Comparison of ENCODE assay signal across 21 cellular contexts in the genomic region with DNA sequence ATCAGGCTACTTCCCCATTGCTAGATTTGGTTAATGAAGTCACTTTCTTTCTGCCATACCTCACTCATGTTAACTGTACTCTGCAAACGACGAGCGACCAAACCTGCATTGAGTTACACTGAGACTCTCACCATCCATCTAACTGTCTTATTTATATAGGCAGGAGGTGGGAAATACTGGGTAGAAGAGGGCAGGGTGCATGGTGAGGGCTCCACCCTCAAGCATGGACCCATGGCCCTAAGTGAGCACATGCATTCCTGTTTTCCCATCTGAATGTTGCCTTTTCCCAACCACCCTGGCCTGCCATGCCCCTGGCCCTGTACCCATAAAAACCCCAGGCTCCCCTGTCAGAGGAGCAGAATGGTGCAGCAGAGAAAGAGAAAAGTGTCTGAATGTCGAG. TPM values are rescaled to one million over a fixed set of nuclear protein-coding genes. Genes with fewer than 3 reads are reported as not detected.
DNase-seq lines count a peak whose midpoint lies in the region; ATAC-seq and TF ChIP-seq lines count a peak whose summit lies in the region.
"Had no signal": no experiment of that assay in that cellular context is flagged by ENCODE, and none has a peak within 500 bp of the region (broad histone marks: within the 10 kb centered on the region; RNA-seq: fewer than 3 reads in every experiment).

No MANE protein-coding gene starts in this region.

- H3K4me3 ChIP-seq in IMR-90 (ENCODE audit: insufficient read depth, low read depth, low read length) (no peak overlapping the region), colonic mucosa (no peak overlapping the region)
- no peak overlapping the region for H3K4me3 ChIP-seq in naive thymus-derived CD4-positive, alpha-beta T cell (ENCODE audit: low read length)
- H3K4me3 ChIP-seq: BLaER1, GM12878, GM23338 had no signal

- CTCF ChIA-PET in IMR-90 (lab: Yijun Ruan, JAX) = no interaction called here
- CTCF ChIA-PET in naive thymus-derived CD4-positive, alpha-beta T cell (lab: Charles Lee) = no interaction called here

- dilution Hi-C loops in IMR-90 (cut with HindIII; ENCODE audit: low sequenced_read_pairs, unreplicated experiment) = no loop called here

- H3K9me3 Mint-ChIP-seq in naive thymus-derived CD4-positive, alpha-beta T cell = peaks cover 0 to 9% (median 0%) of the 10 kb centered on the region in 11 donors
- no peaks in the 10 kb centered on the region for H3K9me3 Mint-ChIP-seq in stimulated activated naive CD8-positive, alpha-beta T cell treated with anti-CD3 and anti-CD28 coated beads, Interleukin-15, amount 100 ng/mL, for 72 hours

- H2AK5ac ChIP-seq in IMR-90 (ENCODE audit: low read depth, low read length) = peak overlapping the region; percentile 38; the same call in 1 of the 2 replicates

- peak overlapping the region in 7 of 10 donors; percentile 23 to 68 (median 47) for H3K4me3 Mint-ChIP-seq in naive thymus-derived CD4-positive, alpha-beta T cell
- no peak overlapping the region for H3K4me3 Mint-ChIP-seq in stimulated activated naive CD8-positive, alpha-beta T cell treated with anti-CD3 and anti-CD28 coated beads, Interleukin-15, amount 100 ng/mL, for 72 hours
- H3K4me3 Mint-ChIP-seq: B cell; CD4-positive, CD25-positive, alpha-beta regulatory T cell; CD8-positive, alpha-beta memory T cell; GM23338; H9; HFFc6 had no signal

- H3K79me1 ChIP-seq in IMR-90 (ENCODE audit: low read depth in 1 of 2, low read length in 2 of 2) = no peaks in the 10 kb centered on the region

- no peaks in the 10 kb centered on the region for H3K36me3 ChIP-seq in IMR-90 (ENCODE audit: control insufficient read depth, insufficient read depth, low read length)
- no peaks in the 10 kb centered on the region for H3K36me3 ChIP-seq in naive thymus-derived CD4-positive, alpha-beta T cell (ENCODE audit: control insufficient read depth in 2 of 3, insufficient read depth in 3 of 3, low read length in 3 of 3)
- no peaks in the 10 kb centered on the region for H3K36me3 ChIP-seq in colonic mucosa
- H3K36me3 ChIP-seq: BLaER1 had no signal

- H3K4ac ChIP-seq in IMR-90 (ENCODE audit: low read depth, low read length) = no peak overlapping the region

- H3K18ac ChIP-seq in IMR-90 (ENCODE audit: low read depth, low read length) = no peak overlapping the region

- POLR2A ChIA-PET in IMR-90 (lab: Charles Lee; ENCODE audit: unreplicated experiment) = no interaction called here
- POLR2A ChIA-PET in naive thymus-derived CD4-positive, alpha-beta T cell (lab: Charles Lee) = interaction anchor here (0.6 to 2.1 kb wide), 5 partner anchors 12 to 53 kb away, joined by 3 to 11 read pairs (median 4); partner anchors contain the start of gene IL6ST

- no peak overlapping the region for H3K27ac ChIP-seq in IMR-90 (ENCODE audit: insufficient read depth, low read length)
- H3K27ac ChIP-seq in naive thymus-derived CD4-positive, alpha-beta T cell (ENCODE audit: low read depth, low read length) = no peak overlapping the region
- no peak overlapping the region for H3K27ac ChIP-seq in colonic mucosa
- H3K27ac ChIP-seq: 22Rv1, C4-2B had no signal

- H2AK9ac ChIP-seq in IMR-90 (replicated peaks; ENCODE audit: low read depth, low read length, poor library complexity) = peak overlapping the region; percentile 23

- H3K9me3 ChIP-seq in IMR-90 (ENCODE audit: control insufficient read depth, insufficient read depth, low read length) (no peaks in the 10 kb centered on the region), colonic mucosa (no peaks in the 10 kb centered on the region)
- H3K9me3 ChIP-seq in naive thymus-derived CD4-positive, alpha-beta T cell (ENCODE audit: control insufficient read depth in 2 of 3, low read length in 3 of 3) = no peaks in the 10 kb centered on the region

- H4K5ac ChIP-seq in IMR-90 (ENCODE audit: low read depth, low read length) = no peak overlapping the region

- BruUV-seq in IMR-90 (replicated peaks; lab: Mats Ljungman, UMichigan) = no TSS peak

- no peak overlapping the region for H3K14ac ChIP-seq in IMR-90 (replicated peaks; ENCODE audit: low read depth, low read length)

- in situ Hi-C loops in IMR-90 (cut with MboI; ENCODE audit: low sequenced_read_pairs) = no loop called here

- intact Hi-C loops in IMR-90 (cut with micrococcal nuclease) (no loop called here), colonic mucosa (cut with DNase I) (no loop called here)
- intact Hi-C loops in naive thymus-derived CD4-positive, alpha-beta T cell (cut with micrococcal nuclease) = no loop called here

- H3K27me3 ChIP-seq in IMR-90 (ENCODE audit: control insufficient read depth, insufficient read depth, low read length) (no peaks in the 10 kb centered on the region), colonic mucosa (no peaks in the 10 kb centered on the region)
- no peaks in the 10 kb centered on the region for H3K27me3 ChIP-seq in naive thymus-derived CD4-positive, alpha-beta T cell (ENCODE audit: control insufficient read depth in 2 of 2, insufficient read depth in 2 of 2, low read length in 2 of 2)
- H3K27me3 ChIP-seq: BLaER1 had no signal

- DNase-seq in activated CD8-positive, alpha-beta memory T cell treated with anti-CD3 and anti-CD28 coated beads, Interleukin-2, amount 50 U/mL, for 48 hours = peak; percentile 36
- DNase-seq in activated CD8-positive, alpha-beta memory T cell treated with anti-CD3 and anti-CD28 coated beads, Interleukin-2, amount 50 U/mL, for 4 hours = no peak
- DNase-seq in IMR-90 (no peak), colonic mucosa (no peak)
- DNase-seq in naive thymus-derived CD4-positive, alpha-beta T cell = no peak
- no peak for DNase-seq in stimulated activated naive CD8-positive, alpha-beta T cell treated with anti-CD3 and anti-CD28 coated beads, Interleukin-15, amount 100 ng/mL, for 72 hours
- DNase-seq: CD4-positive, CD25-positive, alpha-beta regulatory T cell; CD8-positive, alpha-beta memory T cell; DMS 273 treated with DMSO at 0.1 percent for 48 hours; DMS79; EL; GDM1; H9; HFFc6 had no signal

- no peak for TF ChIP-seq POLR2A in IMR-90 (IDR thresholded peaks at IDR 0.05; ENCODE audit: low read depth, low read length)

- H3K4me1 ChIP-seq in IMR-90 (ENCODE audit: control insufficient read depth, insufficient read depth, low read length) (peaks cover 3% of the 10 kb centered on the region), colonic mucosa (no peaks in the 10 kb centered on the region)
- H3K4me1 ChIP-seq in naive thymus-derived CD4-positive, alpha-beta T cell (ENCODE audit: control insufficient read depth in 2 of 2, insufficient read depth in 2 of 2, low read length in 2 of 2) = peaks cover 11 to 52% of the 10 kb centered on the region in 2 donors

- H3K9ac ChIP-seq in IMR-90 (ENCODE audit: low read depth, low read length) (no peak overlapping the region), colonic mucosa (ENCODE audit: low read depth in 2 of 2, low read length in 2 of 2) (no peak overlapping the region)
- H3K9ac ChIP-seq: BLaER1 had no signal

- H2BK5ac ChIP-seq in IMR-90 (ENCODE audit: low read depth, low read length, poor library complexity, severe bottlenecking) = no peak overlapping the region

- H2BK120ac ChIP-seq in IMR-90 (ENCODE audit: low read depth, low read length) = no peak overlapping the region

- H2BK20ac ChIP-seq in IMR-90 (ENCODE audit: low read depth, low read length) = no peak overlapping the region

- H3K27ac Mint-ChIP-seq in naive thymus-derived CD4-positive, alpha-beta T cell = peak overlapping the region in 6 of 9 donors; percentile 76 to 95 (median 89)
- no peak overlapping the region for H3K27ac Mint-ChIP-seq in stimulated activated naive CD8-positive, alpha-beta T cell treated with anti-CD3 and anti-CD28 coated beads, Interleukin-15, amount 100 ng/mL, for 72 hours
- H3K27ac Mint-ChIP-seq: B cell; CD4-positive, CD25-positive, alpha-beta regulatory T cell; CD8-positive, alpha-beta memory T cell; GM23338; H9; HFFc6 had no signal

- no CpG with 5 or more reads among the region's 4 CpGs for WGBS in IMR-90 (ENCODE audit: extremely low coverage in 2 of 2, insufficient read length in 1 of 2), 2 experiments

- no peak for TF ChIP-seq RAD21 in IMR-90 (IDR thresholded peaks at IDR 0.05; ENCODE audit: low read length)

- H3K27me3 Mint-ChIP-seq in naive thymus-derived CD4-positive, alpha-beta T cell = peaks cover 0 to 16% (median 0%) of the 10 kb centered on the region in 5 donors
- H3K27me3 Mint-ChIP-seq in stimulated activated naive CD8-positive, alpha-beta T cell treated with anti-CD3 and anti-CD28 coated beads, Interleukin-15, amount 100 ng/mL, for 72 hours = no peaks in the 10 kb centered on the region

- H3K4me2 ChIP-seq in IMR-90 (ENCODE audit: low read depth, low read length) = no peak overlapping the region
- H3K4me2 ChIP-seq: BLaER1, GM23338 had no signal

- no peak overlapping the region for H2BK15ac ChIP-seq in IMR-90 (ENCODE audit: low read depth, low read length)

- no peak for TF ChIP-seq CTCF in IMR-90 (conservative IDR thresholded peaks at IDR 0.05; ENCODE audit: low read depth, low read length)
- TF ChIP-seq CTCF in colonic mucosa (IDR thresholded peaks at IDR 0.05) = no peak

- no peak overlapping the region for H4K8ac ChIP-seq in IMR-90 (ENCODE audit: low read depth in 2 of 2, low read length in 2 of 2)

- no peak for ATAC-seq in IMR-90 (ENCODE audit: low read depth)
- ATAC-seq in naive thymus-derived CD4-positive, alpha-beta T cell = no peak
- no peak for ATAC-seq in stimulated activated naive CD8-positive, alpha-beta T cell treated with anti-CD3 and anti-CD28 coated beads, Interleukin-15, amount 100 ng/mL, for 72 hours
- ATAC-seq: GM12878, HCT116 had no signal

- H4K20me1 ChIP-seq in IMR-90 (ENCODE audit: insufficient read depth, low read length) = no peaks in the 10 kb centered on the region
- H4K20me1 ChIP-seq: BLaER1 had no signal

- no peak overlapping the region for H3K56ac ChIP-seq in IMR-90 (ENCODE audit: extremely low read depth, insufficient read depth, low read length)

- H3K4me1 Mint-ChIP-seq in naive thymus-derived CD4-positive, alpha-beta T cell = peaks cover 38 to 93% (median 80%) of the 10 kb centered on the region in 7 donors
- H3K4me1 Mint-ChIP-seq in stimulated activated naive CD8-positive, alpha-beta T cell treated with anti-CD3 and anti-CD28 coated beads, Interleukin-15, amount 100 ng/mL, for 72 hours = peaks cover 55% of the 10 kb centered on the region
- H3K4me1 Mint-ChIP-seq: GM23338, H9 had no signal

- no peak overlapping the region for H3K23ac ChIP-seq in IMR-90 (ENCODE audit: low read depth, low read length)

- H4K91ac ChIP-seq in IMR-90 (ENCODE audit: insufficient read depth, low read depth, low read length) = no peak overlapping the region

- no peak overlapping the region for H2AFZ ChIP-seq in IMR-90 (replicated peaks; ENCODE audit: low read length, poor library complexity)

- H3K9me1 ChIP-seq in IMR-90 (ENCODE audit: insufficient read depth, low read length) = no peaks in the 10 kb centered on the region

- peaks cover 0 to 29% (median 7%) of the 10 kb centered on the region in 5 donors for H3K36me3 Mint-ChIP-seq in naive thymus-derived CD4-positive, alpha-beta T cell

RNA-seq across cellular contexts. Expression of gene IL6ST, which starts 52.7 kb away (rescaled TPM):
- total RNA-seq in IMR-90 (2012; rRNA removed) = 506 and 533 TPM in 2 replicates
- 90.6 and 93.1 TPM in 2 replicates for polyA plus RNA-seq in IMR-90 (2012; rRNA removed)
- 8.4 and 8.7 TPM in 2 replicates for polyA plus RNA-seq in IMR-90 (2012; cell fraction: cytosol; rRNA removed)
- 3.7 and 44.6 TPM in 2 replicates for polyA plus RNA-seq in IMR-90 (2012; cell fraction: nucleus; rRNA removed; ENCODE audit: low replicate concordance)
- total RNA-seq in naive thymus-derived CD4-positive, alpha-beta T cell = 100 to 1,000 TPM; 101 to 372 (median 346) TPM
- 100 to 1,000 TPM; 130 to 148 TPM for polyA plus RNA-seq in naive thymus-derived CD4-positive, alpha-beta T cell
- total RNA-seq in colonic mucosa = 100 to 1,000 TPM in 1 of 2 donors, 10 to 100 TPM in 1; 69.9 to 118 TPM

Comparison
In these comparisons a context has a peak if more than half of its experiments do, and no peak if none do; other contexts are left out.
1. H3K27ac Mint-ChIP-seq: peak in naive thymus-derived CD4-positive, alpha-beta T cell (6 of 9); none in stimulated activated naive CD8-positive, alpha-beta T cell treated with anti-CD3 and anti-CD28 coated beads, Interleukin-15, amount 100 ng/mL, for 72 hours (0 of 2).
2. H3K4me3 Mint-ChIP-seq: peak in naive thymus-derived CD4-positive, alpha-beta T cell (7 of 10); none in stimulated activated naive CD8-positive, alpha-beta T cell treated with anti-CD3 and anti-CD28 coated beads, Interleukin-15, amount 100 ng/mL, for 72 hours (0 of 2).